ENCODE assay signal across 8 cellular contexts in the genomic region with DNA sequence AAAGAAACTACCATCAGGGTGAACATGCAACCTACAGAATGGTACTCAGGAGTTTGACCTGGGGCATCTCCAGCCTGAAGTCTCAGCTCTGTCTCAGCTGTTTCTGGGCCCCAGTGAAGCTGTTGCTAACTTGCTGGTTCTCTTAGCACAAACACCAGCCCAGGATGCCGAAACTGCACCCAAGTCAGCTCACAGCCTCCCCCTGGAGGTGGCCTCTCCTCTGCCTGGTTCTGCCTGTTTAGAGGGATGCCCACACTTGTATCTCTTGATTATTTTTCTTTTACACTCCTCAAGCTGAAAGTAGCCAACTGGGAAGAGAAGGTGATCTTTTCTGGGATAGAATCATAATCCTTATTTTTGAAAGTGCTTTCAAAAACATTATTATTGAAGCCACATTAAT.
DNase-seq lines count a peak whose midpoint lies in the region; ATAC-seq, FAIRE-seq and TF ChIP-seq lines count a peak whose summit lies in the region.

No MANE protein-coding gene starts in this region.

- DNase-seq in GM12865 (ENCODE audit: low read depth): peak; percentile 61
- DNase-seq in NT2/D1 (ENCODE audit: low read depth, low spot score): peak; percentile 16
- peak; percentile 32 for DNase-seq in bronchial epithelial cell (ENCODE audit: low read depth)
- no peak for DNase-seq in retinal pigment epithelial cell (ENCODE audit: low read depth)
- no peak for DNase-seq in thyroid gland
- no peak for DNase-seq in NCI-H510A (lab: John Stamatoyannopoulos, UW)
- DNase-seq in NCI-H2227 (lab: John Stamatoyannopoulos, UW; ENCODE audit: unreplicated experiment): no peak

- ATAC-seq in GM21529 (IDR thresholded peaks at IDR 0.05; ENCODE audit: unreplicated experiment): no peak

- H3K4me1 ChIP-seq in NT2/D1 (ENCODE audit: insufficient read depth, insufficient read length) (no peaks in the 10 kb centered on the region), thyroid gland (no peaks in the 10 kb centered on the region)

- TF ChIP-seq CTCF in GM12865 (IDR thresholded peaks at IDR 0.05; ENCODE audit: insufficient read depth, low read depth, low read length, missing control alignments) (peak; percentile 63), bronchial epithelial cell (IDR thresholded peaks at IDR 0.05; ENCODE audit: insufficient read depth, low read length, severe bottlenecking) (peak; percentile 68), retinal pigment epithelial cell (conservative IDR thresholded peaks at IDR 0.05; ENCODE audit: low read depth, low read length) (peak; percentile 54), thyroid gland (IDR thresholded peaks at IDR 0.05) (no peak)

- H3K27me3 ChIP-seq in NT2/D1 (ENCODE audit: insufficient read depth, insufficient read length) (no peaks in the 10 kb centered on the region), bronchial epithelial cell (ENCODE audit: control insufficient read depth, insufficient read depth, low read length) (peaks cover 1% of the 10 kb centered on the region), thyroid gland (no peaks in the 10 kb centered on the region)

- H3K4me3 ChIP-seq in GM12865 (ENCODE audit: low read depth, low read length) (no peak overlapping the region), NT2/D1 (ENCODE audit: insufficient read length, low read depth) (no peak overlapping the region), bronchial epithelial cell (ENCODE audit: low read depth, low read length) (no peak overlapping the region), retinal pigment epithelial cell (ENCODE audit: low read length) (no peak overlapping the region), thyroid gland (replicated peaks in 1 of 3) (no peak overlapping the region)

- H3K36me3 ChIP-seq in NT2/D1 (ENCODE audit: insufficient read depth, insufficient read length, low read length) (no peaks in the 10 kb centered on the region), bronchial epithelial cell (ENCODE audit: control insufficient read depth, insufficient read depth, low read length) (no peaks in the 10 kb centered on the region), thyroid gland (no peaks in the 10 kb centered on the region)

- intact Hi-C loops in thyroid gland (cut with DNase I): no loop called here

- H3K9ac ChIP-seq in NT2/D1 (ENCODE audit: insufficient read length, low read depth): no peak overlapping the region

- 47 to 54% methylated on average over 1 of the region's 1 CpG for WGBS in thyroid gland, 2 donors

- H3K9me3 ChIP-seq in NT2/D1 (ENCODE audit: insufficient read depth, low read length) (no peaks in the 10 kb centered on the region), thyroid gland (no peaks in the 10 kb centered on the region)

- no peak for TF ChIP-seq POLR2A in thyroid gland (IDR thresholded peaks at IDR 0.05)

- no peak for FAIRE-seq in bronchial epithelial cell (lab: Jason Lieb, UNC)

- no peak overlapping the region for H3K27ac ChIP-seq in thyroid gland

Comparison
In these comparisons a context has a peak if more than half of its experiments do, and no peak if none do; other contexts are left out.
1. DNase-seq: peak in GM12865 (single experiment), NT2/D1 (single experiment) and bronchial epithelial cell (single experiment); none in retinal pigment epithelial cell (single experiment), thyroid gland (0 of 2), NCI-H510A (single experiment) and NCI-H2227 (single experiment).
2. CTCF ChIP-seq: peak in GM12865 (single experiment), bronchial epithelial cell (single experiment) and retinal pigment epithelial cell (single experiment); none in thyroid gland (0 of 6).